Comparison of ENCODE assay signal across 14 cellular contexts in genomic region chr7:140093375-140093774, GRCh38. TPM values are rescaled to one million over a fixed set of nuclear protein-coding genes. Genes with fewer than 3 reads are reported as not detected.
DNase-seq lines count a peak whose midpoint lies in the region; ATAC-seq and TF ChIP-seq lines count a peak whose summit lies in the region.
"Had no signal": no experiment of that assay in that cellular context is flagged by ENCODE, and none has a peak within 500 bp of the region (broad histone marks: within the 10 kb centered on the region; RNA-seq: fewer than 3 reads in every experiment).

No MANE protein-coding gene starts in this region.

- H3K4me3 ChIP-seq in BE2C (ENCODE audit: low read depth, low read length), result no peak overlapping the region
- H3K4me3 ChIP-seq: A549, GM23248 had no signal

- no peaks in the 10 kb centered on the region for H3K27me3 Mint-ChIP-seq in activated naive CD4-positive, alpha-beta T cell treated with anti-CD3 and anti-CD28 coated beads for 36 hours (ENCODE audit: low read depth)
- H3K27me3 Mint-ChIP-seq in activated B cell treated with CpG ODN at 0.5 μM for 24 hours (no peaks in the 10 kb centered on the region), endothelial cell (ENCODE audit: unreplicated experiment) (no peaks in the 10 kb centered on the region)
- H3K27me3 Mint-ChIP-seq in stimulated activated memory B cell treated with anti-CD40 and anti-IgM and Interleukin-4, amounts not matched to agents 10 μg/mL and 1 μg/mL and 100 μg/mL, for 72 hours, result no peaks in the 10 kb centered on the region

- peaks cover 34% of the 10 kb centered on the region for H3K36me3 Mint-ChIP-seq in activated naive CD4-positive, alpha-beta T cell treated with anti-CD3 and anti-CD28 coated beads for 36 hours (ENCODE audit: low read depth)
- peaks cover 81% of the 10 kb centered on the region for H3K36me3 Mint-ChIP-seq in activated B cell treated with CpG ODN at 0.5 μM for 24 hours (ENCODE audit: low read depth)
- peaks cover 42% of the 10 kb centered on the region for H3K36me3 Mint-ChIP-seq in endothelial cell (ENCODE audit: low read depth, unreplicated experiment)
- peaks cover 54% of the 10 kb centered on the region for H3K36me3 Mint-ChIP-seq in stimulated activated memory B cell treated with anti-CD40 and anti-IgM and Interleukin-4, amounts not matched to agents 10 μg/mL and 1 μg/mL and 100 μg/mL, for 72 hours

- no peaks in the 10 kb centered on the region for H3K4me1 ChIP-seq in BE2C
- H3K4me1 ChIP-seq: A549 had no signal

- ATAC-seq in activated B cell treated with CpG ODN at 0.5 μM for 24 hours (ENCODE audit: low read depth), result no peak
- ATAC-seq in stimulated activated memory B cell treated with anti-CD40 and anti-IgM and Interleukin-4, amounts not matched to agents 10 μg/mL and 1 μg/mL and 100 μg/mL, for 72 hours, result no peak
- ATAC-seq: A549 had no signal

- H3K4me3 Mint-ChIP-seq in activated naive CD4-positive, alpha-beta T cell treated with anti-CD3 and anti-CD28 coated beads for 36 hours, result no peak overlapping the region
- no peak overlapping the region for H3K4me3 Mint-ChIP-seq in activated B cell treated with CpG ODN at 0.5 μM for 24 hours
- H3K4me3 Mint-ChIP-seq in endothelial cell (ENCODE audit: unreplicated experiment), result peak overlapping the region; percentile 19
- no peak overlapping the region for H3K4me3 Mint-ChIP-seq in stimulated activated memory B cell treated with anti-CD40 and anti-IgM and Interleukin-4, amounts not matched to agents 10 μg/mL and 1 μg/mL and 100 μg/mL, for 72 hours
- H3K4me3 Mint-ChIP-seq: CD14-positive monocyte had no signal

- no peaks in the 10 kb centered on the region for H3K4me1 Mint-ChIP-seq in activated naive CD4-positive, alpha-beta T cell treated with anti-CD3 and anti-CD28 coated beads for 36 hours (ENCODE audit: low read depth)
- H3K4me1 Mint-ChIP-seq in activated B cell treated with CpG ODN at 0.5 μM for 24 hours (no peaks in the 10 kb centered on the region), endothelial cell (ENCODE audit: unreplicated experiment) (no peaks in the 10 kb centered on the region)
- H3K4me1 Mint-ChIP-seq in stimulated activated memory B cell treated with anti-CD40 and anti-IgM and Interleukin-4, amounts not matched to agents 10 μg/mL and 1 μg/mL and 100 μg/mL, for 72 hours, result no peaks in the 10 kb centered on the region

- peak overlapping the region; percentile 2 for H3K27ac Mint-ChIP-seq in activated naive CD4-positive, alpha-beta T cell treated with anti-CD3 and anti-CD28 coated beads for 36 hours
- peak overlapping the region; percentile 56 for H3K27ac Mint-ChIP-seq in activated B cell treated with CpG ODN at 0.5 μM for 24 hours
- no peak overlapping the region for H3K27ac Mint-ChIP-seq in endothelial cell (ENCODE audit: unreplicated experiment)
- H3K27ac Mint-ChIP-seq in stimulated activated memory B cell treated with anti-CD40 and anti-IgM and Interleukin-4, amounts not matched to agents 10 μg/mL and 1 μg/mL and 100 μg/mL, for 72 hours, result peak overlapping the region; percentile 48

- H3K27me3 ChIP-seq in BE2C, result no peaks in the 10 kb centered on the region

- TF ChIP-seq CTCF in activated B cell treated with CpG ODN at 0.5 μM for 24 hours (IDR thresholded peaks at IDR 0.05) (no peak), endothelial cell (IDR thresholded peaks at IDR 0.05; ENCODE audit: unreplicated experiment) (no peak), BE2C (IDR thresholded peaks at IDR 0.05; ENCODE audit: low read depth, low read length) (no peak)

- H3K9me3 ChIP-seq in BE2C, result no peaks in the 10 kb centered on the region
- H3K9me3 ChIP-seq: A549 had no signal

- no peaks in the 10 kb centered on the region for H3K9me3 Mint-ChIP-seq in activated naive CD4-positive, alpha-beta T cell treated with anti-CD3 and anti-CD28 coated beads for 36 hours
- H3K9me3 Mint-ChIP-seq in activated B cell treated with CpG ODN at 0.5 μM for 24 hours (no peaks in the 10 kb centered on the region), endothelial cell (ENCODE audit: unreplicated experiment) (no peaks in the 10 kb centered on the region)
- H3K9me3 Mint-ChIP-seq in stimulated activated memory B cell treated with anti-CD40 and anti-IgM and Interleukin-4, amounts not matched to agents 10 μg/mL and 1 μg/mL and 100 μg/mL, for 72 hours, result no peaks in the 10 kb centered on the region
- H3K9me3 Mint-ChIP-seq: CD14-positive monocyte had no signal

- DNase-seq in activated naive CD4-positive, alpha-beta T cell treated with anti-CD3 and anti-CD28 coated beads for 36 hours, result no peak
- no peak for DNase-seq in activated naive CD4-positive, alpha-beta T cell treated with Interleukin-2 at 50 U/mL for 16 hours
- DNase-seq in activated B cell treated with CpG ODN at 0.5 μM for 24 hours (no peak), endothelial cell (ENCODE audit: low spot score) (no peak), NCI-H2227 treated with DMSO at 0.1 percent for 48 hours (lab: John Stamatoyannopoulos, UW) (no peak), BE2C (no peak), NCI-H1436 (lab: John Stamatoyannopoulos, UW) (no peak)
- DNase-seq: DMS53, GF-D8, GM23248, H7 had no signal

- intact Hi-C loops in activated naive CD4-positive, alpha-beta T cell treated with anti-CD3 and anti-CD28 coated beads for 36 hours (cut with micrococcal nuclease), result no loop called here
- intact Hi-C loops in activated B cell treated with CpG ODN at 0.5 μM for 24 hours (cut with micrococcal nuclease), result no loop called here

- CTCF ChIA-PET in activated naive CD4-positive, alpha-beta T cell treated with anti-CD3 and anti-CD28 coated beads for 36 hours (lab: Charles Lee), result no interaction called here
- CTCF ChIA-PET in activated B cell treated with CpG ODN at 0.5 μM for 24 hours (lab: Charles Lee), result no interaction called here

- POLR2A ChIA-PET in activated B cell treated with CpG ODN at 0.5 μM for 24 hours (lab: Charles Lee), result no interaction called here

- peaks cover 8% of the 10 kb centered on the region; the same call in 1 of the 2 replicates for H3K36me3 ChIP-seq in BE2C

RNA-seq across cellular contexts. Expression of gene PARP12, which starts 30.6 kb away (rescaled TPM):
- 10 to 100 TPM; 25.2 to 25.3 TPM for total RNA-seq in activated naive CD4-positive, alpha-beta T cell treated with anti-CD3 and anti-CD28 coated beads for 36 hours
- total RNA-seq in activated B cell treated with CpG ODN at 0.5 μM for 24 hours (104 and 128 TPM in 2 replicates), endothelial cell (ENCODE audit: unreplicated experiment) (14.5 TPM)
- polyA plus RNA-seq in BE2C (2012; ENCODE audit: insufficient read depth, insufficient read length, low read depth), result 2.9 TPM
